Comparison of ENCODE assay signal across 19 cellular contexts in the genomic region with DNA sequence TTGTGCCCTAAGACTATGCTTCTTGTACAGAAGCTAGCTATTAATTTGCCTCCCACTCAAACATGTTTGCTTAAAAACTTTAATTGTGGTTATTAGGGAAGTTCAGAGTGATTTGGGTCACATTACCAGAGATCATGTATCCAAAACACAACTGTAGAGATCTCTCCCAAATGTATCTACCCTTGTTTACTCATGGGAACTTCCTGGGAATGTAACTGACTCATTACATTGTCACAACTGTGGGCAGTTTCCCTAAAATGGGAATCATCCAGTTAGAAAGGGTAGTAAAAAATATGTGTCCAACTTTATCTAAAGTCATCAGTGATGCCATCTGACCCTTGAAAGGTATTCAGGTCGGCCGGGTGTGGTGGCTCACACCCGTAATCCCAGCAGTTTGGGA. TPM values are rescaled to one million over a fixed set of nuclear protein-coding genes. Genes with fewer than 3 reads are reported as not detected.
A peak's percentile ranks its signal among the peaks of the same experiment; 100 is the strongest.
DNase-seq lines count a peak whose midpoint lies in the region; ATAC-seq, FAIRE-seq and TF ChIP-seq lines count a peak whose summit lies in the region.
"Had no signal": no experiment of that assay in that cellular context is flagged by ENCODE, and none has a peak within 500 bp of the region (broad histone marks: within the 10 kb centered on the region; RNA-seq: fewer than 3 reads in every experiment).

No MANE protein-coding gene starts in this region.

- CTCF ChIA-PET in CD8-positive, alpha-beta T cell (lab: Charles Lee) = no interaction called here

- POLR2A ChIA-PET in CD8-positive, alpha-beta T cell (lab: Charles Lee) = no interaction called here

- TF ChIP-seq CTCF in kidney (IDR thresholded peaks at IDR 0.05; ENCODE audit: borderline replicate concordance, extremely low read depth, insufficient read depth) (no peak), upper lobe of right lung (IDR thresholded peaks at IDR 0.05) (no peak)
- no peak for TF ChIP-seq CTCF in CD8-positive, alpha-beta T cell (IDR thresholded peaks at IDR 0.05)

- ATAC-seq in upper lobe of right lung = no peak
- ATAC-seq in CD8-positive, alpha-beta T cell = no peak
- ATAC-seq: GM12878 had no signal

- intact Hi-C loops in kidney (cut with DNase I) (no loop called here), upper lobe of right lung (cut with DNase I) (no loop called here)
- intact Hi-C loops in CD8-positive, alpha-beta T cell (cut with DNase I, micrococcal nuclease) = no loop called here

- H3K36me3 ChIP-seq in kidney (ENCODE audit: control insufficient read depth in 1 of 2, insufficient read depth in 2 of 2, low read length in 2 of 2) (no peaks in the 10 kb centered on the region), upper lobe of right lung (no peaks in the 10 kb centered on the region)
- no peaks in the 10 kb centered on the region for H3K36me3 ChIP-seq in CD8-positive, alpha-beta T cell (ENCODE audit: insufficient read depth, low read length)
- H3K36me3 ChIP-seq: BLaER1 treated with 17β-estradiol and CSF1 and Interleukin-3, amounts not matched to agents 10 nM and 100 nM had no signal

- H3K27me3 Mint-ChIP-seq in CD8-positive, alpha-beta T cell (ENCODE audit: low read depth) = no peaks in the 10 kb centered on the region
- H3K27me3 Mint-ChIP-seq: CD4-positive, CD25-positive, alpha-beta regulatory T cell had no signal

- H3K4me3 Mint-ChIP-seq in CD8-positive, alpha-beta T cell = no peak overlapping the region
- H3K4me3 Mint-ChIP-seq: CD4-positive, CD25-positive, alpha-beta regulatory T cell; H9 had no signal

- H3K9me3 ChIP-seq in kidney (ENCODE audit: control insufficient read depth in 1 of 2, low read length in 2 of 2) (no peaks in the 10 kb centered on the region), upper lobe of right lung (no peaks in the 10 kb centered on the region)
- H3K9me3 ChIP-seq in CD8-positive, alpha-beta T cell (ENCODE audit: low read length) = no peaks in the 10 kb centered on the region

- H3K27ac Mint-ChIP-seq in CD8-positive, alpha-beta T cell = no peak overlapping the region
- H3K27ac Mint-ChIP-seq: CD4-positive, CD25-positive, alpha-beta regulatory T cell; H9 had no signal

- H3K4me1 ChIP-seq in kidney (ENCODE audit: control insufficient read depth in 1 of 2, insufficient read depth in 1 of 2, low read depth in 1 of 2, low read length in 2 of 2) = no peaks in the 10 kb centered on the region
- no peaks in the 10 kb centered on the region for H3K4me1 ChIP-seq in upper lobe of right lung
- no peaks in the 10 kb centered on the region for H3K4me1 ChIP-seq in CD8-positive, alpha-beta T cell (ENCODE audit: insufficient read depth, low read length)

- peaks cover 5% of the 10 kb centered on the region for H3K9me3 Mint-ChIP-seq in CD8-positive, alpha-beta T cell
- H3K9me3 Mint-ChIP-seq: H9 had no signal

- no peaks in the 10 kb centered on the region for H3K36me3 Mint-ChIP-seq in CD8-positive, alpha-beta T cell
- H3K36me3 Mint-ChIP-seq: CD4-positive, CD25-positive, alpha-beta regulatory T cell had no signal

- no peaks in the 10 kb centered on the region for H3K4me1 Mint-ChIP-seq in CD8-positive, alpha-beta T cell (ENCODE audit: low read depth)
- H3K4me1 Mint-ChIP-seq: CD4-positive, CD25-positive, alpha-beta regulatory T cell had no signal

- no peak overlapping the region for H3K27ac ChIP-seq in kidney (ENCODE audit: low read depth in 2 of 2, low read length in 2 of 2)
- H3K27ac ChIP-seq in upper lobe of right lung = no peak overlapping the region
- no peak overlapping the region for H3K27ac ChIP-seq in CD8-positive, alpha-beta T cell (ENCODE audit: low read depth, low read length)
- H3K27ac ChIP-seq: BLaER1 treated with 17β-estradiol and CSF1 and Interleukin-3, amounts not matched to agents 10 nM and 100 nM had no signal

- peak; percentile 23 for DNase-seq in A172 (ENCODE audit: low spot score)
- peak; percentile 37 for DNase-seq in HT1080 (ENCODE audit: low read depth)
- peak; percentile 9 for DNase-seq in RKO (ENCODE audit: low spot score)
- peak; percentile 13 for DNase-seq in kidney
- DNase-seq in T1000 (lab: John Stamatoyannopoulos, UW) = no peak
- no peak for DNase-seq in NCI-H774 (lab: John Stamatoyannopoulos, UW)
- DNase-seq in upper lobe of right lung = no peak
- no peak for DNase-seq in CD8-positive, alpha-beta T cell
- DNase-seq: 8988T; ACHN; Calu3; CD4-positive, CD25-positive, alpha-beta regulatory T cell; DMS 273 treated with DMSO at 0.1 percent for 48 hours; GOT3; H9 had no signal

- H3K4me3 ChIP-seq in kidney (ENCODE audit: low read length in 2 of 2) (no peak overlapping the region), upper lobe of right lung (no peak overlapping the region)
- no peak overlapping the region for H3K4me3 ChIP-seq in CD8-positive, alpha-beta T cell (ENCODE audit: low read depth, low read length)
- H3K4me3 ChIP-seq: BLaER1 treated with 17β-estradiol and CSF1 and Interleukin-3, amounts not matched to agents 10 nM and 100 nM; GM12878 had no signal

- H3K27me3 ChIP-seq in upper lobe of right lung = no peaks in the 10 kb centered on the region
- no peaks in the 10 kb centered on the region for H3K27me3 ChIP-seq in CD8-positive, alpha-beta T cell (ENCODE audit: insufficient read depth, low read length)
- H3K27me3 ChIP-seq: BLaER1 treated with 17β-estradiol and CSF1 and Interleukin-3, amounts not matched to agents 10 nM and 100 nM had no signal

- no peak overlapping the region for H3K9ac ChIP-seq in kidney (ENCODE audit: low read length in 2 of 2)
- H3K9ac ChIP-seq: BLaER1 treated with 17β-estradiol and CSF1 and Interleukin-3, amounts not matched to agents 10 nM and 100 nM had no signal

- no peak for FAIRE-seq in kidney (lab: Jason Lieb, UNC)
- FAIRE-seq: GM12878 had no signal

RNA-seq across cellular contexts. Expression of gene GLRA3, which starts 40.3 kb away (rescaled TPM):
- total RNA-seq in A172 (2014; rRNA removed; shearing (Covaris generic)) = not detected in 2 replicates
- total RNA-seq in HT1080 (2014; rRNA removed; shearing (Covaris generic)) = not detected in 2 replicates
- polyA plus RNA-seq in HT1080 (2015; cell fraction: cytosol; rRNA removed) = not detected in 2 replicates
- not detected in 2 replicates for polyA plus RNA-seq in HT1080 (2015; cell fraction: nucleus; rRNA removed)
- total RNA-seq in kidney = not detected
- 0.13 TPM for polyA plus RNA-seq in kidney (ENCODE audit: insufficient read depth, low read depth, low replicate concordance)
- total RNA-seq in upper lobe of right lung = not detected
- total RNA-seq in CD8-positive, alpha-beta T cell = not detected
- total RNA-seq: CD4-positive, CD25-positive, alpha-beta regulatory T cell; Daoy; G401; GM12878 had no signal
- polyA plus RNA-seq: CD4-positive, CD25-positive, alpha-beta regulatory T cell; GM12878 had no signal

RNA-seq across cellular contexts. Expression of gene ADAM29, which starts 48.8 kb away (rescaled TPM):
- not detected in 2 replicates for total RNA-seq in A172 (2014; rRNA removed; shearing (Covaris generic))
- not detected in 2 replicates for total RNA-seq in HT1080 (2014; rRNA removed; shearing (Covaris generic))
- polyA plus RNA-seq in HT1080 (2015; cell fraction: cytosol; rRNA removed) = not detected in 2 replicates
- polyA plus RNA-seq in HT1080 (2015; cell fraction: nucleus; rRNA removed) = not detected in 2 replicates
- total RNA-seq in kidney (not detected), upper lobe of right lung (not detected)
- polyA plus RNA-seq in kidney (ENCODE audit: insufficient read depth, low read depth, low replicate concordance) = not detected
- total RNA-seq in CD8-positive, alpha-beta T cell = not detected
- total RNA-seq: Calu3; CD4-positive, CD25-positive, alpha-beta regulatory T cell; Daoy; G401; GM12878; H9 had no signal

Comparison
In these comparisons a context has a peak if more than half of its experiments do, and no peak if none do; other contexts are left out.
1. DNase-seq: peak in A172 (single experiment), HT1080 (single experiment), RKO (single experiment) and kidney (single experiment); none in T1000 (single experiment), NCI-H774 (single experiment), upper lobe of right lung (single experiment) and CD8-positive, alpha-beta T cell (0 of 7).